Comparison of ENCODE assay signal across 8 cellular contexts in the genomic region with DNA sequence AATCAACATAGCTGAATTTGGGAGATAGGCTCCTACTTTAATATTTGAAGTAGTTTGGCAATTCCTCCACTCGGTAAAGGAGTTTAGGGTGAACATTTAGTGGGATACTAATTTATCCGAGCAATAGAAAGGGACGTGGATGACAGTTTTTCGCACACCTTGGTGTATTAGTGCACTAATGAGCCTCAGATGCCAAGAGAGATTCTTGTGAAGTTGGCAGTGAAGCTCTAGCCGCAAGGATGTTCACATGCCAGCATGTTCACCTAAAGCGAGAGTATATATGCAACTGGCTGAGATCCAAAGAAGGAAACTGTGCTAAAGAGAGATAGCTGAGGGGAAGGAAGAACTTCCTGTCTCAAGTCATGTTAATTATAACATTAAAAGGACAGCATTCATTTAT. TPM values are rescaled to one million over a fixed set of nuclear protein-coding genes. Genes with fewer than 3 reads are reported as not detected.
DNase-seq lines count a peak whose midpoint lies in the region; ATAC-seq and TF ChIP-seq lines count a peak whose summit lies in the region.

No MANE protein-coding gene starts in this region.

- H3K4me3 Mint-ChIP-seq in activated T-cell treated with anti-CD3 and anti-CD28 coated beads, Interleukin-2, amount 50 U/mL, for 72 hours: peak overlapping the region; percentile 76 to 80
- no peak overlapping the region for H3K4me3 Mint-ChIP-seq in stimulated activated naive B cell treated with anti-CD40 and anti-IgM and Interleukin-4, amounts not matched to agents 10 μg/mL and 1 μg/mL and 100 μg/mL, for 72 hours
- H3K4me3 Mint-ChIP-seq in endodermal cell: no peak overlapping the region

- peaks cover 29% of the 10 kb centered on the region for H3K36me3 ChIP-seq in endodermal cell (ENCODE audit: control insufficient read depth, insufficient read depth, low read length)

- WGBS in endodermal cell (ENCODE audit: insufficient coverage in 1 of 2, insufficient read length in 1 of 2), 2 experiments: 97% methylated on average over 5 to 6 of the region's 6 CpGs

- peaks cover 6% of the 10 kb centered on the region for H3K4me1 ChIP-seq in endodermal cell (ENCODE audit: control insufficient read depth, insufficient read depth, low read length)

- no peaks in the 10 kb centered on the region for H3K27me3 ChIP-seq in endodermal cell (ENCODE audit: control insufficient read depth, insufficient read depth, low read length, poor library complexity, severe bottlenecking)

- TF ChIP-seq CTCF in endodermal cell (conservative IDR thresholded peaks at IDR 0.05): no peak

- H3K4me3 ChIP-seq in endodermal cell (ENCODE audit: low read length): no peak overlapping the region

- no peaks in the 10 kb centered on the region for H3K27me3 Mint-ChIP-seq in activated T-cell treated with anti-CD3 and anti-CD28 coated beads, Interleukin-2, amount 50 U/mL, for 72 hours (ENCODE audit: low read depth)
- H3K27me3 Mint-ChIP-seq in stimulated activated naive B cell treated with anti-CD40 and anti-IgM and Interleukin-4, amounts not matched to agents 10 μg/mL and 1 μg/mL and 100 μg/mL, for 72 hours: no peaks in the 10 kb centered on the region
- H3K27me3 Mint-ChIP-seq in endodermal cell (ENCODE audit: insufficient read depth): no peaks in the 10 kb centered on the region

- H3K9me3 ChIP-seq in endodermal cell (ENCODE audit: control insufficient read depth, low read length): no peaks in the 10 kb centered on the region

- H3K4me1 Mint-ChIP-seq in activated T-cell treated with anti-CD3 and anti-CD28 coated beads, Interleukin-2, amount 50 U/mL, for 72 hours (ENCODE audit: low read depth): peaks cover 95% of the 10 kb centered on the region
- H3K4me1 Mint-ChIP-seq in stimulated activated naive B cell treated with anti-CD40 and anti-IgM and Interleukin-4, amounts not matched to agents 10 μg/mL and 1 μg/mL and 100 μg/mL, for 72 hours: peaks cover 44 to 92% of the 10 kb centered on the region in 2 donors
- H3K4me1 Mint-ChIP-seq in endodermal cell: peaks cover 34% of the 10 kb centered on the region

- H3K9me3 Mint-ChIP-seq in activated T-cell treated with anti-CD3 and anti-CD28 coated beads, Interleukin-2, amount 50 U/mL, for 72 hours: no peaks in the 10 kb centered on the region
- H3K9me3 Mint-ChIP-seq in stimulated activated naive B cell treated with anti-CD40 and anti-IgM and Interleukin-4, amounts not matched to agents 10 μg/mL and 1 μg/mL and 100 μg/mL, for 72 hours: peaks cover 0 to 2% of the 10 kb centered on the region in 2 donors
- no peaks in the 10 kb centered on the region for H3K9me3 Mint-ChIP-seq in endodermal cell

- DNase-seq in activated T-cell treated with anti-CD3 and anti-CD28 coated beads, Interleukin-2, amount 50 U/mL, for 72 hours: no peak
- no peak for DNase-seq in activated T-cell treated with anti-CD3 and anti-CD28 coated beads, Interleukin-2, amount 50 U/mL, for 48 hours
- DNase-seq in RPMI8226 (peak; percentile 86), dermis blood vessel endothelial cell (peak; percentile 81), OCI-M2 (lab: John Stamatoyannopoulos, UW; ENCODE audit: unreplicated experiment) (no peak), endodermal cell (no peak)
- DNase-seq in stimulated activated naive B cell treated with anti-CD40 and anti-IgM and Interleukin-4, amounts not matched to agents 10 μg/mL and 1 μg/mL and 100 μg/mL, for 72 hours: no peak

- ATAC-seq in activated T-cell treated with anti-CD3 and anti-CD28 coated beads, Interleukin-2, amount 50 U/mL, for 72 hours (replicated peaks in 1 of 2): peak in 1 of 2 donors; percentile 30
- peak; percentile 25 to 49 for ATAC-seq in stimulated activated naive B cell treated with anti-CD40 and anti-IgM and Interleukin-4, amounts not matched to agents 10 μg/mL and 1 μg/mL and 100 μg/mL, for 72 hours (replicated peaks)
- ATAC-seq in GM21737 (IDR thresholded peaks at IDR 0.05; ENCODE audit: unreplicated experiment): no peak

- H3K36me3 Mint-ChIP-seq in activated T-cell treated with anti-CD3 and anti-CD28 coated beads, Interleukin-2, amount 50 U/mL, for 72 hours (ENCODE audit: insufficient read depth in 2 of 2): peaks cover 8 to 27% of the 10 kb centered on the region in 2 donors
- peaks cover 40 to 59% of the 10 kb centered on the region in 2 donors for H3K36me3 Mint-ChIP-seq in stimulated activated naive B cell treated with anti-CD40 and anti-IgM and Interleukin-4, amounts not matched to agents 10 μg/mL and 1 μg/mL and 100 μg/mL, for 72 hours
- peaks cover 16% of the 10 kb centered on the region for H3K36me3 Mint-ChIP-seq in endodermal cell (ENCODE audit: low read depth)

- no peak overlapping the region for H3K9ac ChIP-seq in endodermal cell (ENCODE audit: extremely low read depth, low read length, poor library complexity, severe bottlenecking)

- no peak overlapping the region for H3K27ac ChIP-seq in endodermal cell (ENCODE audit: low read depth, low read length)

- peak overlapping the region; percentile 94 for H3K27ac Mint-ChIP-seq in activated T-cell treated with anti-CD3 and anti-CD28 coated beads, Interleukin-2, amount 50 U/mL, for 72 hours
- H3K27ac Mint-ChIP-seq in stimulated activated naive B cell treated with anti-CD40 and anti-IgM and Interleukin-4, amounts not matched to agents 10 μg/mL and 1 μg/mL and 100 μg/mL, for 72 hours: peak overlapping the region; percentile 7
- no peak overlapping the region for H3K27ac Mint-ChIP-seq in endodermal cell

RNA-seq across cellular contexts. Expression of a gene that starts 58.5 kb away (rescaled TPM):
- total RNA-seq in activated T-cell treated with anti-CD3 and anti-CD28 coated beads, Interleukin-2, amount 50 U/mL, for 72 hours: 10 to 100 TPM; 37.7 to 45.9 TPM
- total RNA-seq in dermis blood vessel endothelial cell (632 and 715 TPM in 2 replicates), endodermal cell (1 to 10 TPM; 6.0 to 9.6 TPM)
- polyA plus RNA-seq in endodermal cell (2013, experiment 1 of 2): 3.9 TPM
- polyA plus RNA-seq in endodermal cell (2013, experiment 2 of 2): 3.6 TPM

Comparison
In these comparisons a context has a peak if more than half of its experiments do, and no peak if none do; other contexts are left out.
1. DNase-seq: peak in RPMI8226 (single experiment) and dermis blood vessel endothelial cell (single experiment); none in activated T-cell treated with anti-CD3 and anti-CD28 coated beads, Interleukin-2, amount 50 U/mL, for 72 hours (0 of 2), activated T-cell treated with anti-CD3 and anti-CD28 coated beads, Interleukin-2, amount 50 U/mL, for 48 hours (0 of 2), stimulated activated naive B cell treated with anti-CD40 and anti-IgM and Interleukin-4, amounts not matched to agents 10 μg/mL and 1 μg/mL and 100 μg/mL, for 72 hours (single experiment), OCI-M2 (single experiment) and endodermal cell (single experiment).
2. H3K4me3 Mint-ChIP-seq: peak in activated T-cell treated with anti-CD3 and anti-CD28 coated beads, Interleukin-2, amount 50 U/mL, for 72 hours (2 of 2); none in stimulated activated naive B cell treated with anti-CD40 and anti-IgM and Interleukin-4, amounts not matched to agents 10 μg/mL and 1 μg/mL and 100 μg/mL, for 72 hours (0 of 2) and endodermal cell (single experiment).
3. RNA of a gene that starts 58.5 kb away (total RNA-seq): 632 to 715 TPM in dermis blood vessel endothelial cell; 37.7 to 45.9 TPM in activated T-cell treated with anti-CD3 and anti-CD28 coated beads, Interleukin-2, amount 50 U/mL, for 72 hours and 6.0 to 9.6 TPM in endodermal cell; every median in the first group is over 10 times any median in the second.